ENCODE assay signal across 8 cellular contexts in the genomic region with DNA sequence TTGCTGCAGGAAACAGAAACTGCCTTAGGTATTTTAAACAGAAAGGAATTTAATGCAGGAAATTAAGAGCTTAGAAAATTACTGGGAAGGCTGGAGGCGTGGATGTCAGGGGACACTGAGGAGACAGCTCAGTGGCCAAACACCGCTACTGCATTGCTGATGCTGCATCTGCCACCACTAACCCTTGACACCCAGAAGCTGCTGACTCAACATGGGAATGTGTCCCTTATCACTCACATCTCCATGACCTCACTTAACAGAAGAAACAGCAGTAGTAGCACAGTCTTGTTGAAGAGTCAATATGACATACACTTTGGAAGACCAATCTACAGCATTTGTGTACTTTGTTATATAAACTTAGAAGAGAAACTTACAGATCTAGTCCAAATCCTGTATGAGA.
DNase-seq lines count a peak whose midpoint lies in the region; ATAC-seq and TF ChIP-seq lines count a peak whose summit lies in the region.
"Had no signal": no experiment of that assay in that cellular context is flagged by ENCODE, and none has a peak within 500 bp of the region (broad histone marks: within the 10 kb centered on the region; RNA-seq: fewer than 3 reads in every experiment).

No MANE protein-coding gene starts in this region.

- H3K9me3 ChIP-seq in RWPE2 (ENCODE audit: severe bottlenecking) (no peaks in the 10 kb centered on the region), T-helper 17 cell (ENCODE audit: control insufficient read depth, low read length, poor library complexity, severe bottlenecking) (no peaks in the 10 kb centered on the region)

- no peaks in the 10 kb centered on the region for H3K4me1 ChIP-seq in RWPE2 (ENCODE audit: insufficient read depth, poor library complexity, severe bottlenecking)

- H3K27ac ChIP-seq in RWPE2 (ENCODE audit: poor library complexity, severe bottlenecking), result no peak overlapping the region

- peak; percentile 13 for TF ChIP-seq CTCF in RWPE2 (IDR thresholded peaks at IDR 0.05; ENCODE audit: poor library complexity, severe bottlenecking)

- no peaks in the 10 kb centered on the region for H3K4me1 Mint-ChIP-seq in T-helper 17 cell

- H3K4me3 ChIP-seq in RWPE2 (ENCODE audit: severe bottlenecking), result no peak overlapping the region

- H3K36me3 Mint-ChIP-seq in T-helper 17 cell (ENCODE audit: low read depth), result no peaks in the 10 kb centered on the region

- no peaks in the 10 kb centered on the region for H3K27me3 Mint-ChIP-seq in T-helper 17 cell

- H3K36me3 ChIP-seq in RWPE2 (ENCODE audit: low read depth), result no peaks in the 10 kb centered on the region

- no peak for DNase-seq in RWPE2 (ENCODE audit: low spot score)
- peak; percentile 31 for DNase-seq in iPS-NIHi11 (ENCODE audit: low spot score)
- DNase-seq in middle frontal gyrus (ENCODE audit: extremely low spot score, low spot score), result no peak
- DNase-seq in T-helper 17 cell, result no peak

- H3K27me3 ChIP-seq in RWPE2 (ENCODE audit: insufficient read depth, poor library complexity, severe bottlenecking), result no peaks in the 10 kb centered on the region

- ATAC-seq in GM18519 (IDR thresholded peaks at IDR 0.05; ENCODE audit: low FRiP score, unreplicated experiment) (peak; percentile 95), HG02623 (IDR thresholded peaks at IDR 0.05; ENCODE audit: unreplicated experiment) (peak; percentile 68), RWPE2 (ENCODE audit: low read depth) (peak; percentile 64; the same call in 2 of the 3 replicates), T-helper 17 cell (no peak), GM21528 (IDR thresholded peaks at IDR 0.05; ENCODE audit: low FRiP score, unreplicated experiment) (no peak)

- no peak overlapping the region for H3K4me3 Mint-ChIP-seq in T-helper 17 cell
- H3K4me3 Mint-ChIP-seq: T-helper 1 cell treated with Interleukin-12 subunit alpha and Interleukin-12 subunit beta and Interleukin-4 antibody, amounts not matched to agents 30 μg/mL and 1 μg/mL, for 36 hours had no signal

- no peak overlapping the region for H3K27ac Mint-ChIP-seq in T-helper 17 cell
- H3K27ac Mint-ChIP-seq: T-helper 1 cell treated with Interleukin-12 subunit alpha and Interleukin-12 subunit beta and Interleukin-4 antibody, amounts not matched to agents 30 μg/mL and 1 μg/mL, for 36 hours had no signal

Comparison
In these comparisons a context has a peak if more than half of its experiments do, and no peak if none do; other contexts are left out.
1. ATAC-seq: peak in GM18519 (single experiment), HG02623 (single experiment) and RWPE2 (single experiment); none in T-helper 17 cell (single experiment) and GM21528 (single experiment).